Comparison of ENCODE assay signal across 8 cellular contexts in genomic region chr7:44638611-44639557, GRCh38. TPM values are rescaled to one million over a fixed set of nuclear protein-coding genes. Genes with fewer than 3 reads are reported as not detected.
DNase-seq lines count a peak whose midpoint lies in the region; ATAC-seq and TF ChIP-seq lines count a peak whose summit lies in the region.

No MANE protein-coding gene starts in this region.

- H3K27ac ChIP-seq in KOPT-K1 (ENCODE audit: low read depth, low read length, poor library complexity, severe bottlenecking) (peak overlapping the region; percentile 78), colonic mucosa (peak overlapping the region; percentile 91), mesenchymal stem cell (ENCODE audit: low read length, poor library complexity, severe bottlenecking) (peak overlapping the region; percentile 95)

- peak overlapping the region; percentile 14 for H2AK5ac ChIP-seq in mesenchymal stem cell (ENCODE audit: low read length, severe bottlenecking)

- peak overlapping the region; percentile 58 for H2BK5ac ChIP-seq in mesenchymal stem cell (ENCODE audit: low read depth, low read length, poor library complexity, severe bottlenecking)

- ATAC-seq in GM21737 (IDR thresholded peaks at IDR 0.05; ENCODE audit: unreplicated experiment): peak; percentile 76

- peak overlapping the region; percentile 10 to 72 for H3K4ac ChIP-seq in mesenchymal stem cell (ENCODE audit: low read depth in 1 of 2, low read length in 2 of 2)

- H3K9ac ChIP-seq in colonic mucosa (ENCODE audit: low read depth in 2 of 2, low read length in 2 of 2): peak overlapping the region; percentile 29 to 33
- peak overlapping the region; percentile 83 for H3K9ac ChIP-seq in mesenchymal stem cell (ENCODE audit: low read length)

- H2BK120ac ChIP-seq in mesenchymal stem cell (ENCODE audit: low read depth, low read length): peak overlapping the region; percentile 29

- TF ChIP-seq CTCF in colonic mucosa (IDR thresholded peaks at IDR 0.05): no peak

- WGBS in mesenchymal stem cell: 48% methylated on average over 5 of the region's 5 CpGs

- H2AFZ ChIP-seq in mesenchymal stem cell (ENCODE audit: low read depth, low read length): no peak overlapping the region

- H3K4me1 ChIP-seq in colonic mucosa (peaks cover 54% of the 10 kb centered on the region), mesenchymal stem cell (ENCODE audit: control insufficient read depth, insufficient read depth, low read depth, low read length) (peaks cover 18% of the 10 kb centered on the region)

- peak overlapping the region; percentile 20 for H4K8ac ChIP-seq in mesenchymal stem cell (ENCODE audit: low read length)

- H2BK12ac ChIP-seq in mesenchymal stem cell (ENCODE audit: low read length in 2 of 2): peak overlapping the region; percentile 7 to 99

- peak overlapping the region; percentile 40 to 94 for H3K18ac ChIP-seq in mesenchymal stem cell (ENCODE audit: low read depth in 1 of 2, low read length in 2 of 2)

- H3K79me1 ChIP-seq in mesenchymal stem cell (replicated peaks; ENCODE audit: low read length, poor library complexity, severe bottlenecking): peaks cover 27% of the 10 kb centered on the region

- DNase-seq in GF-D8 (lab: John Stamatoyannopoulos, UW): peak; percentile 88
- DNase-seq in activated CD4-positive, CD25-positive, alpha-beta regulatory T cell treated with anti-CD3 and anti-CD28 coated beads, Interleukin-2, amount 50 U/mL, for 16 hours (ENCODE audit: low read depth, low spot score): peak; percentile 66
- DNase-seq in colonic mucosa: peak; percentile 88
- peak; percentile 82 for DNase-seq in mesenchymal stem cell
- DNase-seq in stimulated activated CD8-positive, alpha-beta memory T cell treated with anti-CD3 and anti-CD28 coated beads, Interleukin-7, amount 100 ng/mL, for 1 hour (ENCODE audit: low read depth in 2 of 2): peak; percentile 56 to 59
- DNase-seq in NCI-H2081 treated with DMSO at 0.1 percent for 48 hours (lab: John Stamatoyannopoulos, UW): no peak

- H3K9me3 ChIP-seq in KOPT-K1 (ENCODE audit: insufficient read depth, low read length, poor library complexity, severe bottlenecking) (no peaks in the 10 kb centered on the region), colonic mucosa (no peaks in the 10 kb centered on the region), mesenchymal stem cell (ENCODE audit: control insufficient read depth, low read length) (no peaks in the 10 kb centered on the region)

- peak overlapping the region in 1 of 2 experiments; percentile 5 for H3K14ac ChIP-seq in mesenchymal stem cell (ENCODE audit: low read length in 2 of 2)

- peak overlapping the region; percentile 73 for H2BK15ac ChIP-seq in mesenchymal stem cell (ENCODE audit: low read depth, poor library complexity, severe bottlenecking)

- H3K4me2 ChIP-seq in mesenchymal stem cell (ENCODE audit: low read length, poor library complexity, severe bottlenecking): no peak overlapping the region

- peaks cover 15% of the 10 kb centered on the region for H3K36me3 ChIP-seq in KOPT-K1 (ENCODE audit: insufficient read depth, low read length)
- no peaks in the 10 kb centered on the region for H3K36me3 ChIP-seq in colonic mucosa
- peaks cover 0 to 8% of the 10 kb centered on the region in 2 experiments for H3K36me3 ChIP-seq in mesenchymal stem cell (ENCODE audit: control insufficient read depth in 1 of 2, insufficient read depth in 2 of 2, low read depth in 1 of 2, low read length in 2 of 2)

- H3K23ac ChIP-seq in mesenchymal stem cell (ENCODE audit: low read length in 2 of 2): no peak overlapping the region

- no peaks in the 10 kb centered on the region for H3K27me3 ChIP-seq in colonic mucosa
- no peaks in the 10 kb centered on the region for H3K27me3 ChIP-seq in mesenchymal stem cell (ENCODE audit: control insufficient read depth in 1 of 2, insufficient read depth in 1 of 2, low read length in 2 of 2)

- intact Hi-C loops in colonic mucosa (cut with DNase I): no loop called here

- H4K91ac ChIP-seq in mesenchymal stem cell (ENCODE audit: low read length): peak overlapping the region; percentile 91

- H3K4me3 ChIP-seq in colonic mucosa: no peak overlapping the region
- peak overlapping the region in 1 of 2 experiments; percentile 30 for H3K4me3 ChIP-seq in mesenchymal stem cell (ENCODE audit: insufficient read depth in 1 of 2, low read depth in 1 of 2, low read length in 2 of 2)

RNA-seq across cellular contexts. Expression of gene OGDH, which starts 32.5 kb away (rescaled TPM):
- total RNA-seq in colonic mucosa: 100 to 1,000 TPM; 142 to 164 TPM
- polyA plus RNA-seq in mesenchymal stem cell (2013, experiment 1 of 2): 35.1 TPM
- polyA plus RNA-seq in mesenchymal stem cell (2013, experiment 2 of 2): 33.9 TPM

RNA-seq across cellular contexts. Expression of gene TMED4, which starts 56.9 kb away (rescaled TPM):
- total RNA-seq in colonic mucosa: 10 to 100 TPM; 81.7 to 96.9 TPM
- polyA plus RNA-seq in mesenchymal stem cell (2013, experiment 1 of 2): 52.3 TPM
- 54.0 TPM for polyA plus RNA-seq in mesenchymal stem cell (2013, experiment 2 of 2)
